1 cellular context compared by ENCODE assay signal in genomic region chr3:179098388-179099077, GRCh38.
A peak's percentile ranks its signal among the peaks of the same experiment; 100 is the strongest.
TF ChIP-seq lines count a peak whose summit lies in the region.

No MANE protein-coding gene starts in this region.

TF ChIP-seq in K562, 482 proteins besides CTCF, POLR2A, EP300 and RAD21 (continued from another document and continues in another):
- TF ChIP-seq SFPQ (IDR thresholded peaks at IDR 0.05; ENCODE audit: low read depth, low read length) (no peak), KLF10 (CRISPR knock-in tag; IDR thresholded peaks at IDR 0.05) (no peak), MTA3 (IDR thresholded peaks at IDR 0.05; ENCODE audit: borderline replicate concordance) (no peak), FUS (optimal IDR thresholded peaks at IDR 0.05; ENCODE audit: low read depth, low read length) (no peak), TBP (optimal IDR thresholded peaks at IDR 0.05; ENCODE audit: low read depth, low read length) (no peak), ZKSCAN1 (IDR thresholded peaks at IDR 0.05; ENCODE audit: low read depth, low read length) (no peak), ZFP1 (CRISPR knock-in tag; IDR thresholded peaks at IDR 0.05) (no peak), MEIS2 (IDR thresholded peaks at IDR 0.05; ENCODE audit: partially characterized antibody) (peak; percentile 55), JUN (IDR thresholded peaks at IDR 0.05; ENCODE audit: borderline replicate concordance, low read depth, low read length) (peak; percentile 53; the same call in 1 of the 2 replicates), JUN (CRISPR knock-in tag; IDR thresholded peaks at IDR 0.05; ENCODE audit: borderline replicate concordance) (no peak), DNMT1 (IDR thresholded peaks at IDR 0.05) (no peak), SPI1 (IDR thresholded peaks at IDR 0.05; ENCODE audit: borderline replicate concordance, low read depth, low read length) (no peak), HMG20A (CRISPR knock-in tag; conservative IDR thresholded peaks at IDR 0.05) (no peak), CHD2 (IDR thresholded peaks at IDR 0.05; ENCODE audit: low read depth, low read length) (no peak), TSHZ1 (CRISPR knock-in tag; IDR thresholded peaks at IDR 0.05) (no peak), C11orf30 (IDR thresholded peaks at IDR 0.05; ENCODE audit: low read depth) (peak; percentile 53; the same call in 1 of the 2 replicates), SMAD2 (IDR thresholded peaks at IDR 0.05; ENCODE audit: low read depth, low read length) (no peak), ETS1 (conservative IDR thresholded peaks at IDR 0.05; ENCODE audit: control insufficient read depth, low read depth, low read length) (no peak), ZFPM2 (CRISPR knock-in tag; IDR thresholded peaks at IDR 0.05) (no peak), RAD51 (IDR thresholded peaks at IDR 0.05; ENCODE audit: borderline replicate concordance, low read depth) (no peak), HDAC2 (IDR thresholded peaks at IDR 0.05) (no peak), ZBTB9 (CRISPR knock-in tag; IDR thresholded peaks at IDR 0.05) (no peak), ZBTB34 (CRISPR knock-in tag; IDR thresholded peaks at IDR 0.05) (no peak), TAF15 (IDR thresholded peaks at IDR 0.05; ENCODE audit: low read depth, low read length) (no peak), YBX1 (IDR thresholded peaks at IDR 0.05) (no peak), PHF20 (IDR thresholded peaks at IDR 0.05; ENCODE audit: partially characterized antibody) (no peak), NR2C2 (CRISPR knock-in tag; IDR thresholded peaks at IDR 0.05) (no peak), NR2C2 (tag; IDR thresholded peaks at IDR 0.05) (no peak), BCL6 (CRISPR knock-in tag; IDR thresholded peaks at IDR 0.05) (no peak), MLX (CRISPR knock-in tag; conservative IDR thresholded peaks at IDR 0.05) (no peak), ZNF695 (CRISPR knock-in tag; IDR thresholded peaks at IDR 0.05) (no peak), HMBOX1 (IDR thresholded peaks at IDR 0.05) (peak; percentile 52; the same call in 1 of the 2 replicates), ZNF639 (CRISPR knock-in tag; conservative IDR thresholded peaks at IDR 0.05 in 1 of 2, IDR thresholded peaks at IDR 0.05 in 1 of 2) (peak in 1 of 2 experiments; percentile 51; a peak in 1 of 4 replicates), SRSF1 (IDR thresholded peaks at IDR 0.05; ENCODE audit: low read depth, low read length) (no peak), MIER1 (IDR thresholded peaks at IDR 0.05; ENCODE audit: low read depth) (no peak), HDAC1 (IDR thresholded peaks at IDR 0.05) (no peak), CCNT2 (IDR thresholded peaks at IDR 0.05; ENCODE audit: borderline replicate concordance, extremely low read depth, insufficient read length, low read depth, low read length) (no peak), ZSCAN29 (IDR thresholded peaks at IDR 0.05) (no peak), MAFF (IDR thresholded peaks at IDR 0.05; ENCODE audit: low read length) (peak; percentile 21; the same call in 1 of the 2 replicates), ZFP91 (CRISPR knock-in tag; IDR thresholded peaks at IDR 0.05) (no peak), LCOR (CRISPR knock-in tag; IDR thresholded peaks at IDR 0.05) (no peak), ZBTB1 (CRISPR knock-in tag; IDR thresholded peaks at IDR 0.05; ENCODE audit: borderline replicate concordance, low read depth) (no peak), CBFB (CRISPR knock-in tag; IDR thresholded peaks at IDR 0.05) (no peak), HDAC8 (tag; IDR thresholded peaks at IDR 0.05) (no peak), ZNF740 (CRISPR knock-in tag; IDR thresholded peaks at IDR 0.05) (no peak), ZNF740 (tag; IDR thresholded peaks at IDR 0.05) (no peak), NFE2 (IDR thresholded peaks at IDR 0.05; ENCODE audit: low read depth) (peak; percentile 33; the same call in 1 of the 2 replicates), E2F6 (IDR thresholded peaks at IDR 0.05; ENCODE audit: borderline replicate concordance in 1 of 2, extremely low read depth in 1 of 2, insufficient read depth in 1 of 2, insufficient read length in 1 of 2, low read depth in 1 of 2, low read length in 1 of 2, poor library complexity in 1 of 2, severe bottlenecking in 1 of 2) (no peak), POLR3A (IDR thresholded peaks at IDR 0.05; ENCODE audit: borderline replicate concordance, extremely low read depth, insufficient read depth, insufficient read length) (no peak), ZBTB2 (IDR thresholded peaks at IDR 0.05) (no peak), DIDO1 (tag; IDR thresholded peaks at IDR 0.05; ENCODE audit: low read depth) (no peak), ZNF354B (CRISPR knock-in tag; IDR thresholded peaks at IDR 0.05) (no peak)
